In genomic region chr4:64713256-64713840, GRCh38 we compare ENCODE assay signal across 7 cellular contexts.
DNase-seq lines count a peak whose midpoint lies in the region; TF ChIP-seq lines count a peak whose summit lies in the region.

No MANE protein-coding gene starts in this region.

- in situ Hi-C loops in GM23248 (cut with MboI) (no loop called here), brain microvascular endothelial cell (cut with HindIII; ENCODE audit: low pct_ligation_motif_present, low sequenced_read_pairs) (no loop called here)

- H2AFZ ChIP-seq in GM23248, result no peak overlapping the region

- no peaks in the 10 kb centered on the region for H3K27me3 ChIP-seq in GM23248 (replicated peaks; ENCODE audit: insufficient read depth)
- no peaks in the 10 kb centered on the region for H3K27me3 ChIP-seq in brain microvascular endothelial cell (replicated peaks)

- 0 to 1% methylated on average over 2 of the region's 2 CpGs for WGBS in GM23248 (ENCODE audit: low coverage in 1 of 2, low lambda C conversion rate in 2 of 2, missing lambda C conversion rate in 2 of 2), 2 experiments

- no peaks in the 10 kb centered on the region for H3K4me1 ChIP-seq in GM23248 (ENCODE audit: insufficient read depth)

- H3K79me2 ChIP-seq in GM23248 (ENCODE audit: insufficient read depth), result no peaks in the 10 kb centered on the region

- H3K27ac ChIP-seq in GM23248, result no peak overlapping the region
- no peak overlapping the region for H3K27ac ChIP-seq in brain microvascular endothelial cell

- H3K36me3 ChIP-seq in GM23248 (ENCODE audit: low read depth) (no peaks in the 10 kb centered on the region), brain microvascular endothelial cell (replicated peaks) (no peaks in the 10 kb centered on the region)

- H3K9me3 ChIP-seq in GM23248 (ENCODE audit: low read depth), result no peaks in the 10 kb centered on the region

- peak; percentile 42 for DNase-seq in GM12865 (ENCODE audit: low read depth)
- DNase-seq in GM23248, result peak; percentile 23
- peak; percentile 56 for DNase-seq in NAMALWA (ENCODE audit: low spot score)
- DNase-seq in brain microvascular endothelial cell, result peak; percentile 3
- DNase-seq in non-pigmented ciliary epithelial cell (ENCODE audit: low read depth), result peak; percentile 1
- DNase-seq in epidermal melanocyte (ENCODE audit: insufficient read length, low spot score), result no peak
- no peak for DNase-seq in C1 segment of cervical spinal cord (lab: John Stamatoyannopoulos, UW)

- no peaks in the 10 kb centered on the region for H4K20me1 ChIP-seq in GM23248 (ENCODE audit: insufficient read depth)

- TF ChIP-seq CTCF in GM12865 (IDR thresholded peaks at IDR 0.05; ENCODE audit: insufficient read depth, low read depth, low read length, missing control alignments) (peak; percentile 57), brain microvascular endothelial cell (IDR thresholded peaks at IDR 0.05; ENCODE audit: low read depth, low read length, missing control alignments) (peak; percentile 29)

- no peak overlapping the region for H3K9ac ChIP-seq in GM23248

- no peak overlapping the region for H3K4me3 ChIP-seq in GM12865 (ENCODE audit: low read depth, low read length)
- H3K4me3 ChIP-seq in GM23248, result no peak overlapping the region
- H3K4me3 ChIP-seq in brain microvascular endothelial cell (ENCODE audit: low read depth, low read length), result no peak overlapping the region

- H3K4me2 ChIP-seq in GM23248 (ENCODE audit: unreplicated experiment), result no peak overlapping the region

- H3K9me2 ChIP-seq in GM23248 (ENCODE audit: insufficient read depth), result no peaks in the 10 kb centered on the region

- H3F3A ChIP-seq in GM23248 (ENCODE audit: insufficient read depth), result no peaks in the 10 kb centered on the region

Comparison
In these comparisons a context has a peak if more than half of its experiments do, and no peak if none do; other contexts are left out.
1. DNase-seq: peak in GM12865 (single experiment), GM23248 (single experiment), NAMALWA (single experiment), brain microvascular endothelial cell (single experiment) and non-pigmented ciliary epithelial cell (single experiment); none in epidermal melanocyte (single experiment) and C1 segment of cervical spinal cord (0 of 14).